ENCODE assay signal across 9 cellular contexts in genomic region chr12:53096761-53097160, GRCh38. TPM values are rescaled to one million over a fixed set of nuclear protein-coding genes. Genes with fewer than 3 reads are reported as not detected.
DNase-seq lines count a peak whose midpoint lies in the region; ATAC-seq, FAIRE-seq and TF ChIP-seq lines count a peak whose summit lies in the region.
"Had no signal": no experiment of that assay in that cellular context is flagged by ENCODE, and none has a peak within 500 bp of the region (broad histone marks: within the 10 kb centered on the region; RNA-seq: fewer than 3 reads in every experiment).

No MANE protein-coding gene starts in this region.

- peaks cover 34% of the 10 kb centered on the region for H3K4me1 Mint-ChIP-seq in endothelial cell (ENCODE audit: unreplicated experiment)
- H3K4me1 Mint-ChIP-seq in natural killer cell treated with Interleukin-12 subunit alpha and Interleukin-12 subunit beta and Interleukin-15 and Interleukin-18, amount 100 ng/mL, for 72 hours (ENCODE audit: low read depth in 2 of 2) = peaks cover 23 to 30% of the 10 kb centered on the region in 2 donors

- no peaks in the 10 kb centered on the region for H3K9me3 ChIP-seq in Loucy (ENCODE audit: insufficient read depth, low read depth, low read length)

- peaks cover 24% of the 10 kb centered on the region for H3K27me3 Mint-ChIP-seq in endothelial cell (ENCODE audit: unreplicated experiment)
- peaks cover 7 to 9% of the 10 kb centered on the region in 2 donors for H3K27me3 Mint-ChIP-seq in natural killer cell treated with Interleukin-12 subunit alpha and Interleukin-12 subunit beta and Interleukin-15 and Interleukin-18, amount 100 ng/mL, for 72 hours

- H3K9ac ChIP-seq in Loucy (ENCODE audit: low read depth, low read length, poor library complexity, severe bottlenecking) = peak overlapping the region; percentile 72

- no peak overlapping the region for H2AFZ ChIP-seq in Loucy (ENCODE audit: low read length)

- DNase-seq in AG09309 (ENCODE audit: low read depth) (no peak), endothelial cell (ENCODE audit: low spot score) (no peak), GM19239 (ENCODE audit: insufficient read length, low spot score) (no peak), dermis blood vessel endothelial cell (no peak), occipital lobe (lab: John Stamatoyannopoulos, UW) (no peak), GM10266 (ENCODE audit: extremely low spot score) (no peak)
- no peak for DNase-seq in natural killer cell treated with Interleukin-12 subunit alpha and Interleukin-12 subunit beta and Interleukin-15 and Interleukin-18, amount 100 ng/mL, for 72 hours (ENCODE audit: low spot score)
- DNase-seq: effector CD4-positive, alpha-beta T cell had no signal

- no peaks in the 10 kb centered on the region for H3K36me3 Mint-ChIP-seq in endothelial cell (ENCODE audit: low read depth, unreplicated experiment)
- no peaks in the 10 kb centered on the region for H3K36me3 Mint-ChIP-seq in natural killer cell treated with Interleukin-12 subunit alpha and Interleukin-12 subunit beta and Interleukin-15 and Interleukin-18, amount 100 ng/mL, for 72 hours

- no peak for ATAC-seq in natural killer cell treated with Interleukin-12 subunit alpha and Interleukin-12 subunit beta and Interleukin-15 and Interleukin-18, amount 100 ng/mL, for 72 hours

- no peaks in the 10 kb centered on the region for H3K9me2 ChIP-seq in Loucy (replicated peaks; ENCODE audit: low read depth, low read length)

- H3K9me3 Mint-ChIP-seq in endothelial cell (ENCODE audit: unreplicated experiment) = no peaks in the 10 kb centered on the region
- H3K9me3 Mint-ChIP-seq in natural killer cell treated with Interleukin-12 subunit alpha and Interleukin-12 subunit beta and Interleukin-15 and Interleukin-18, amount 100 ng/mL, for 72 hours = no peaks in the 10 kb centered on the region

- peak overlapping the region; percentile 88 for H3K4me3 Mint-ChIP-seq in endothelial cell (ENCODE audit: unreplicated experiment)
- H3K4me3 Mint-ChIP-seq in natural killer cell treated with Interleukin-12 subunit alpha and Interleukin-12 subunit beta and Interleukin-15 and Interleukin-18, amount 100 ng/mL, for 72 hours = peak overlapping the region; percentile 74

- no peaks in the 10 kb centered on the region for H3K27me3 ChIP-seq in Loucy (ENCODE audit: insufficient read depth, low read length, poor library complexity, severe bottlenecking)

- no peaks in the 10 kb centered on the region for H4K20me1 ChIP-seq in Loucy (ENCODE audit: insufficient read depth, low read length, poor library complexity, severe bottlenecking)

- TF ChIP-seq CTCF in AG09309 (IDR thresholded peaks at IDR 0.05; ENCODE audit: control insufficient read depth, insufficient read depth, low read depth, low read length, missing control alignments) (no peak), Loucy (conservative IDR thresholded peaks at IDR 0.05; ENCODE audit: low read length) (no peak), endothelial cell (IDR thresholded peaks at IDR 0.05; ENCODE audit: unreplicated experiment) (no peak), GM10266 (IDR thresholded peaks at IDR 0.05; ENCODE audit: control insufficient read depth, insufficient read depth, low read depth, missing control alignments) (no peak)

- no peaks in the 10 kb centered on the region for H3K79me2 ChIP-seq in Loucy (ENCODE audit: insufficient read depth, low read length)

- H3K36me3 ChIP-seq in Loucy (ENCODE audit: insufficient read depth, low read length) = no peaks in the 10 kb centered on the region

- H3K4me3 ChIP-seq in AG09309 (ENCODE audit: control insufficient read depth, low read depth, low read length) (peak overlapping the region; percentile 76), Loucy (ENCODE audit: low read length, poor library complexity, severe bottlenecking) (peak overlapping the region; percentile 80)

- H3K4me2 ChIP-seq in Loucy (ENCODE audit: low read depth, low read length, poor library complexity, severe bottlenecking) = peak overlapping the region; percentile 78

- no peak for FAIRE-seq in GM19239 (lab: Jason Lieb, UNC)

- H3F3A ChIP-seq in Loucy (ENCODE audit: low read depth) = no peaks in the 10 kb centered on the region; the same call in 1 of the 2 replicates

- H3K27ac Mint-ChIP-seq in endothelial cell (ENCODE audit: unreplicated experiment) = no peak overlapping the region
- no peak overlapping the region for H3K27ac Mint-ChIP-seq in natural killer cell treated with Interleukin-12 subunit alpha and Interleukin-12 subunit beta and Interleukin-15 and Interleukin-18, amount 100 ng/mL, for 72 hours

- H3K4me1 ChIP-seq in Loucy (ENCODE audit: insufficient read depth, low read length, poor library complexity, severe bottlenecking) = peaks cover 31% of the 10 kb centered on the region

RNA-seq across cellular contexts. Expression of gene IGFBP6, which starts 0.7 kb away (rescaled TPM):
- total RNA-seq in endothelial cell (ENCODE audit: unreplicated experiment) = 21.1 TPM
- total RNA-seq in natural killer cell treated with Interleukin-12 subunit alpha and Interleukin-12 subunit beta and Interleukin-15 and Interleukin-18, amount 100 ng/mL, for 72 hours = not detected
- 4.9 and 7.0 TPM in 2 replicates for total RNA-seq in dermis blood vessel endothelial cell
- 6.2 TPM for total RNA-seq in occipital lobe

RNA-seq across cellular contexts. Expression of gene SOAT2, which starts 6.5 kb away (rescaled TPM):
- total RNA-seq in endothelial cell (ENCODE audit: unreplicated experiment) (not detected), dermis blood vessel endothelial cell (not detected in 2 replicates), occipital lobe (not detected)
- total RNA-seq in natural killer cell treated with Interleukin-12 subunit alpha and Interleukin-12 subunit beta and Interleukin-15 and Interleukin-18, amount 100 ng/mL, for 72 hours = under 1 TPM in 1 of 2 donors, not detected in 1; 0.26 TPM

RNA-seq across cellular contexts. Expression of gene SPRYD3, which starts 17.6 kb away (rescaled TPM):
- total RNA-seq in endothelial cell (ENCODE audit: unreplicated experiment) (10.5 TPM), dermis blood vessel endothelial cell (13.1 and 16.5 TPM in 2 replicates), occipital lobe (29.6 TPM)
- total RNA-seq in natural killer cell treated with Interleukin-12 subunit alpha and Interleukin-12 subunit beta and Interleukin-15 and Interleukin-18, amount 100 ng/mL, for 72 hours = 10 to 100 TPM; 56.5 to 60.3 TPM

RNA-seq across cellular contexts. Expression of gene TNS2, which starts 46.9 kb away (rescaled TPM):
- total RNA-seq in endothelial cell (ENCODE audit: unreplicated experiment) = 112 TPM
- total RNA-seq in natural killer cell treated with Interleukin-12 subunit alpha and Interleukin-12 subunit beta and Interleukin-15 and Interleukin-18, amount 100 ng/mL, for 72 hours = 1 to 10 TPM; 2.4 to 2.8 TPM
- 56.2 and 56.5 TPM in 2 replicates for total RNA-seq in dermis blood vessel endothelial cell
- total RNA-seq in occipital lobe = 11.1 TPM
